13 cellular contexts compared by ENCODE assay signal in the genomic region with DNA sequence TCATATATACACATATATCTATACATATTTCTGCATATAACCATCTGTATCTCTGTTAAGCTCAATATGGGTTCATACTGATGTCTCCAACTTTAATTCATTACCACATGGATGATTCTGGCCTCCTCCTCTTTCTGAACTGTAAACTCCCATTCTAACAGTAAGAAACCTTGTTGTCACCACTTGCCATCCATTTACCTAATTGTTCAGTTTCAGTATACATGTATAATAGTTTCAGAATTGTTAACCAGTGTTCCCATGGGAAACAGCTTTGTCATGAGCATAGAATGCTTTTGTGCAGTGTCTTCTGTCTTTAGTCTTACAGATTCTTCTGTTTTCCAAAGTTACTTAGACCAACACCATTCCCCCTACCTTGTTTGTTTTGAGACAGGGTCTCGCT. TPM values are rescaled to one million over a fixed set of nuclear protein-coding genes. Genes with fewer than 3 reads are reported as not detected.
DNase-seq lines count a peak whose midpoint lies in the region; ATAC-seq and TF ChIP-seq lines count a peak whose summit lies in the region.
"Had no signal": no experiment of that assay in that cellular context is flagged by ENCODE, and none has a peak within 500 bp of the region (broad histone marks: within the 10 kb centered on the region; RNA-seq: fewer than 3 reads in every experiment).

No MANE protein-coding gene starts in this region.

- peak overlapping the region; percentile 82 for H3K27ac Mint-ChIP-seq in activated naive CD8-positive, alpha-beta T cell treated with anti-CD3 and anti-CD28 coated beads, Interleukin-2, amount 50 U/mL, for 24 hours
- no peak overlapping the region for H3K27ac Mint-ChIP-seq in CD8-positive, alpha-beta memory T cell
- H3K27ac Mint-ChIP-seq: CD8-positive, alpha-beta T cell had no signal

- H3K36me3 ChIP-seq in brain microvascular endothelial cell (replicated peaks): no peaks in the 10 kb centered on the region
- no peaks in the 10 kb centered on the region for H3K36me3 ChIP-seq in CD8-positive, alpha-beta memory T cell (ENCODE audit: insufficient read depth, low read length)

- H3K4me3 Mint-ChIP-seq in activated naive CD8-positive, alpha-beta T cell treated with anti-CD3 and anti-CD28 coated beads, Interleukin-2, amount 50 U/mL, for 24 hours: no peak overlapping the region
- H3K4me3 Mint-ChIP-seq in CD8-positive, alpha-beta memory T cell: no peak overlapping the region
- H3K4me3 Mint-ChIP-seq: CD8-positive, alpha-beta T cell had no signal

- no peaks in the 10 kb centered on the region for H3K27me3 Mint-ChIP-seq in activated naive CD8-positive, alpha-beta T cell treated with anti-CD3 and anti-CD28 coated beads, Interleukin-2, amount 50 U/mL, for 24 hours
- peaks cover 0 to 1% of the 10 kb centered on the region in 2 donors for H3K27me3 Mint-ChIP-seq in CD8-positive, alpha-beta memory T cell

- H3K27me3 ChIP-seq in brain microvascular endothelial cell (replicated peaks): no peaks in the 10 kb centered on the region
- no peaks in the 10 kb centered on the region for H3K27me3 ChIP-seq in CD8-positive, alpha-beta memory T cell (ENCODE audit: insufficient read depth, low read length, poor library complexity, severe bottlenecking)
- H3K27me3 ChIP-seq: foreskin keratinocyte, testis had no signal

- H3K36me3 Mint-ChIP-seq in activated naive CD8-positive, alpha-beta T cell treated with anti-CD3 and anti-CD28 coated beads, Interleukin-2, amount 50 U/mL, for 24 hours (ENCODE audit: low read depth): peaks cover 9% of the 10 kb centered on the region
- H3K36me3 Mint-ChIP-seq in CD8-positive, alpha-beta memory T cell: peaks cover 0 to 60% (median 10%) of the 10 kb centered on the region in 3 donors

- no peak for TF ChIP-seq CTCF in brain microvascular endothelial cell (IDR thresholded peaks at IDR 0.05; ENCODE audit: low read depth, low read length, missing control alignments)

- peaks cover 10% of the 10 kb centered on the region for H3K4me1 Mint-ChIP-seq in activated naive CD8-positive, alpha-beta T cell treated with anti-CD3 and anti-CD28 coated beads, Interleukin-2, amount 50 U/mL, for 24 hours
- H3K4me1 Mint-ChIP-seq in CD8-positive, alpha-beta memory T cell: no peaks in the 10 kb centered on the region

- peak; percentile 52 for ATAC-seq in GM18867 (IDR thresholded peaks at IDR 0.05; ENCODE audit: unreplicated experiment)
- ATAC-seq in GM21515 (IDR thresholded peaks at IDR 0.05; ENCODE audit: unreplicated experiment): peak; percentile 77
- peak; percentile 88 for ATAC-seq in HG03060 (IDR thresholded peaks at IDR 0.05; ENCODE audit: low read depth, unreplicated experiment)
- no peak for ATAC-seq in activated naive CD8-positive, alpha-beta T cell treated with anti-CD3 and anti-CD28 coated beads, Interleukin-2, amount 50 U/mL, for 24 hours
- ATAC-seq: CD8-positive, alpha-beta T cell; foreskin keratinocyte had no signal

- in situ Hi-C loops in brain microvascular endothelial cell (cut with HindIII; ENCODE audit: low pct_ligation_motif_present, low sequenced_read_pairs): no loop called here

- no peak for DNase-seq in activated naive CD8-positive, alpha-beta T cell treated with anti-CD3 and anti-CD28 coated beads, Interleukin-2, amount 50 U/mL, for 24 hours
- DNase-seq in brain microvascular endothelial cell (no peak), GM19238 (ENCODE audit: insufficient read length, low spot score) (no peak)
- DNase-seq in CD8-positive, alpha-beta memory T cell: no peak
- DNase-seq: CD8-positive, alpha-beta T cell; foreskin keratinocyte; kidney glomerular epithelial cell; NCI-H1048; T-helper 9 cell; testis had no signal

- POLR2A ChIA-PET in CD8-positive, alpha-beta memory T cell (lab: Charles Lee): interaction anchor here (0.5 kb wide), 1 partner anchor 1642 kb away, joined by 4 read pairs; no protein-coding TSS in a partner anchor

- H3K9me3 Mint-ChIP-seq in activated naive CD8-positive, alpha-beta T cell treated with anti-CD3 and anti-CD28 coated beads, Interleukin-2, amount 50 U/mL, for 24 hours: no peaks in the 10 kb centered on the region
- H3K9me3 Mint-ChIP-seq in CD8-positive, alpha-beta memory T cell: no peaks in the 10 kb centered on the region
- H3K9me3 Mint-ChIP-seq: CD8-positive, alpha-beta T cell had no signal

- no peak overlapping the region for H3K4me3 ChIP-seq in brain microvascular endothelial cell (ENCODE audit: low read depth, low read length)
- no peak overlapping the region for H3K4me3 ChIP-seq in CD8-positive, alpha-beta memory T cell (ENCODE audit: low read length)
- H3K4me3 ChIP-seq: testis had no signal

- no peak overlapping the region for H3K27ac ChIP-seq in brain microvascular endothelial cell
- H3K27ac ChIP-seq in CD8-positive, alpha-beta memory T cell (ENCODE audit: low read depth, low read length): no peak overlapping the region
- H3K27ac ChIP-seq: foreskin keratinocyte, testis had no signal

- CTCF ChIA-PET in CD8-positive, alpha-beta memory T cell (lab: Charles Lee): no interaction called here

- H3K4me1 ChIP-seq in CD8-positive, alpha-beta memory T cell (ENCODE audit: insufficient read depth, low read length): no peaks in the 10 kb centered on the region
- H3K4me1 ChIP-seq: foreskin keratinocyte, testis had no signal

- no peaks in the 10 kb centered on the region for H3K9me3 ChIP-seq in CD8-positive, alpha-beta memory T cell (ENCODE audit: low read length)
- H3K9me3 ChIP-seq: testis had no signal

RNA-seq across cellular contexts. Expression of a gene that starts 35.9 kb away (rescaled TPM):
- total RNA-seq in CD8-positive, alpha-beta memory T cell: 10 to 100 TPM; 14.9 to 16.2 TPM
- 18.0 TPM for polyA plus RNA-seq in CD8-positive, alpha-beta memory T cell

RNA-seq across cellular contexts. Expression of a gene that starts 47.4 kb away (rescaled TPM):
- 10 to 100 TPM; 27.6 to 28.4 TPM for total RNA-seq in CD8-positive, alpha-beta memory T cell
- 8.2 TPM for polyA plus RNA-seq in CD8-positive, alpha-beta memory T cell
